Comparison of ENCODE assay signal across 7 cellular contexts in the genomic region with DNA sequence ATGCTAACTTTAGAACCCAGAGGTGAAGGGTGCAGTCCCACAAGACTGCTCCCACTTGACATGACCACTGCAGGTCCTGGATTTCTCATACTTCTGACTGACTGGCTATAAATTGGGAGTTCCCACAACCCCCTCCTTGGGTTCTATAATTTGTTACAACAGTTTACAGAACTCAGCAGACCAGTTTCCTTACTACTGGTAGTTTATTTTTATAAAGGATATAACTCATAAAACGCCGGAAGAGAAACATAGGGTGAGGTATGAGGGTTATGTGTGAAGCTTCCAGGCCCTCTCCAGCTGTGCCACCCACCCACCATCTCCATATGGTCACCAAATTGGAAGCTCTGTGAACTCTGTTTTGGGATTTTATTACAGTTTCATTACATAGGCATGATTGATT.
"Had no signal": no experiment of that assay in that cellular context is flagged by ENCODE, and none has a peak within 500 bp of the region (broad histone marks: within the 10 kb centered on the region; RNA-seq: fewer than 3 reads in every experiment).

No MANE protein-coding gene starts in this region.

- DNase-seq: GM23248, GOT3, H9, HFFc6 had no signal

- H3K4me3 ChIP-seq: GM23248 had no signal

- ATAC-seq: HCT116, HepG2 had no signal

- FAIRE-seq: HepG2 had no signal

- H3K27ac ChIP-seq: GM23248, HL-60 had no signal
